12 cellular contexts compared by ENCODE assay signal in the genomic region with DNA sequence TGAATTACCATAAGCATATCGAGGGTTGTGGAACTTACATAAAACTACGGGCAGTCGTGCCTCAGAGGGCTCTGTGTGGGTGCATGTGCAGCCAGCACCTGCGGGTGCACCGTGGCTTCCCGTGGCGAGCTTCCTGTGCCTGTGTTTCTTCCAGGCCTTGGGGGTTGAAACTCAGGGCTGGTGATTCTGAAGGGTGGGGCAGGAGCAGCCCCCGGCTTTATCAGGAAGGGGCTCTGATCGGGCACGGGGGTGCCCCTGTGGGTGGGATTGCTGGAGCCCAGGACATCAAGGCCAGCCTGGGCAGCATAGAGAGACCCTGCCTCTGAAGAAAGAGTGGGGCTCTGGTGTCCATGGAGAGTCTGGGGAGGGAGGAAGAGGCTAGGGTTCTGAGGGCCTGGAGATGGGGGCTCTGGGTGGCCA. TPM values are rescaled to one million over a fixed set of nuclear protein-coding genes. Genes with fewer than 3 reads are reported as not detected.
DNase-seq lines count a peak whose midpoint lies in the region; ATAC-seq and TF ChIP-seq lines count a peak whose summit lies in the region.
"Had no signal": no experiment of that assay in that cellular context is flagged by ENCODE, and none has a peak within 500 bp of the region (broad histone marks: within the 10 kb centered on the region; RNA-seq: fewer than 3 reads in every experiment).

No MANE protein-coding gene starts in this region.

- no peaks in the 10 kb centered on the region for H3K9me3 Mint-ChIP-seq in CD8-positive, alpha-beta T cell
- H3K9me3 Mint-ChIP-seq: effector memory CD8-positive, alpha-beta T cell; memory B cell had no signal

- POLR2A ChIA-PET in CD8-positive, alpha-beta T cell (lab: Charles Lee), result no interaction called here

- no peak overlapping the region for H3K27ac ChIP-seq in CD8-positive, alpha-beta T cell (ENCODE audit: low read depth, low read length)
- H3K27ac ChIP-seq in WERI-Rb-1 (no peak overlapping the region), psoas muscle (no peak overlapping the region)

- H3K4me3 Mint-ChIP-seq in CD8-positive, alpha-beta T cell, result peak overlapping the region; percentile 20
- H3K4me3 Mint-ChIP-seq: effector memory CD8-positive, alpha-beta T cell; memory B cell had no signal

- H3K4me3 ChIP-seq in CD8-positive, alpha-beta T cell (ENCODE audit: low read depth, low read length), result no peak overlapping the region
- H3K4me3 ChIP-seq in WERI-Rb-1 (ENCODE audit: low read depth, low read length), result no peak overlapping the region
- H3K4me3 ChIP-seq in psoas muscle, result no peak overlapping the region
- H3K4me3 ChIP-seq: skin epidermis had no signal

- H3K27ac Mint-ChIP-seq in CD8-positive, alpha-beta T cell, result no peak overlapping the region
- H3K27ac Mint-ChIP-seq: memory B cell had no signal

- TF ChIP-seq CTCF in CD8-positive, alpha-beta T cell (IDR thresholded peaks at IDR 0.05), result no peak
- TF ChIP-seq CTCF in WERI-Rb-1 (IDR thresholded peaks at IDR 0.05; ENCODE audit: low read depth, low read length), result no peak
- no peak for TF ChIP-seq CTCF in psoas muscle (IDR thresholded peaks at IDR 0.05)

- H3K27me3 Mint-ChIP-seq in CD8-positive, alpha-beta T cell (ENCODE audit: low read depth), result no peaks in the 10 kb centered on the region
- H3K27me3 Mint-ChIP-seq: effector memory CD8-positive, alpha-beta T cell; memory B cell had no signal

- ATAC-seq in CD8-positive, alpha-beta T cell, result peak; percentile 44
- peak in 3 of 4 donors; percentile 11 to 33 (median 24) for ATAC-seq in psoas muscle
- no peak for ATAC-seq in HG03175 (IDR thresholded peaks at IDR 0.05; ENCODE audit: unreplicated experiment)
- ATAC-seq in GM19351 (IDR thresholded peaks at IDR 0.05; ENCODE audit: unreplicated experiment), result no peak
- no peak for ATAC-seq in GM18505 (IDR thresholded peaks at IDR 0.05; ENCODE audit: unreplicated experiment)
- ATAC-seq: effector memory CD8-positive, alpha-beta T cell had no signal

- TF ChIP-seq POLR2A in GM18505 (IDR thresholded peaks at IDR 0.05; ENCODE audit: borderline replicate concordance, extremely low read depth, insufficient read depth, insufficient read length), result no peak

- no peaks in the 10 kb centered on the region for H3K27me3 ChIP-seq in CD8-positive, alpha-beta T cell (ENCODE audit: insufficient read depth, low read length)
- no peaks in the 10 kb centered on the region for H3K27me3 ChIP-seq in WERI-Rb-1 (ENCODE audit: insufficient read depth, low read depth, severe bottlenecking)
- H3K27me3 ChIP-seq in psoas muscle (ENCODE audit: insufficient read depth in 3 of 3, low read length in 2 of 3), result no peaks in the 10 kb centered on the region

- peak in 1 of 7 experiments; percentile 1 for DNase-seq in CD8-positive, alpha-beta T cell
- DNase-seq in WERI-Rb-1 (peak; percentile 12), cardiac septum (ENCODE audit: low spot score) (peak; percentile 46), psoas muscle (peak in 1 of 2 donors; percentile 40), NCI-H748 (lab: John Stamatoyannopoulos, UW; ENCODE audit: unreplicated experiment) (no peak)
- DNase-seq: activated CD4-positive, alpha-beta T cell treated with anti-CD3 and anti-CD28 coated beads for 1 hour; effector memory CD8-positive, alpha-beta T cell had no signal

- peaks cover 21% of the 10 kb centered on the region for H3K4me1 Mint-ChIP-seq in CD8-positive, alpha-beta T cell (ENCODE audit: low read depth)

- CTCF ChIA-PET in CD8-positive, alpha-beta T cell (lab: Charles Lee), result interaction anchor here (1.3 kb wide), 1 partner anchor 15 kb away, joined by 3 read pairs; no protein-coding TSS in a partner anchor

- 71 to 85% (median 76%) methylated on average over 10 of the region's 10 CpGs for WGBS in psoas muscle, 3 donors

- intact Hi-C loops in CD8-positive, alpha-beta T cell (cut with DNase I, micrococcal nuclease), result no loop called here
- intact Hi-C loops in cardiac septum (cut with DNase I) (no loop called here), psoas muscle (cut with DNase I) (no loop called here)

- no peaks in the 10 kb centered on the region for H3K36me3 ChIP-seq in CD8-positive, alpha-beta T cell (ENCODE audit: insufficient read depth, low read length)
- peaks cover 13% of the 10 kb centered on the region for H3K36me3 ChIP-seq in WERI-Rb-1
- no peaks in the 10 kb centered on the region for H3K36me3 ChIP-seq in psoas muscle (ENCODE audit: insufficient read depth in 1 of 2, low read depth in 1 of 2)

- H3K36me3 Mint-ChIP-seq in CD8-positive, alpha-beta T cell, result peaks cover 5% of the 10 kb centered on the region

- H3K4me1 ChIP-seq in CD8-positive, alpha-beta T cell (ENCODE audit: insufficient read depth, low read length), result peaks cover 15% of the 10 kb centered on the region
- H3K4me1 ChIP-seq in psoas muscle, result peaks cover 4% of the 10 kb centered on the region

- H3K9me3 ChIP-seq in CD8-positive, alpha-beta T cell (ENCODE audit: low read length), result no peaks in the 10 kb centered on the region
- peaks cover 5% of the 10 kb centered on the region for H3K9me3 ChIP-seq in WERI-Rb-1 (ENCODE audit: severe bottlenecking)
- H3K9me3 ChIP-seq in psoas muscle, result no peaks in the 10 kb centered on the region

RNA-seq across cellular contexts. Expression of gene ATP4B, which starts 11.1 kb away (rescaled TPM):
- total RNA-seq in CD8-positive, alpha-beta T cell, result not detected
- total RNA-seq in cardiac septum, result not detected
- total RNA-seq in psoas muscle, result not detected
- polyA plus RNA-seq in psoas muscle, result under 1 TPM in 1 of 3 donors, not detected in 2; 0.04 TPM

RNA-seq across cellular contexts. Expression of gene GRK1, which starts 20.1 kb away (rescaled TPM):
- total RNA-seq in CD8-positive, alpha-beta T cell, result not detected
- total RNA-seq in cardiac septum, result 0.48 TPM
- under 1 TPM in 1 of 4 donors, not detected in 3; 0.10 TPM for total RNA-seq in psoas muscle
- polyA plus RNA-seq in psoas muscle, result not detected

Comparison
In these comparisons a context has a peak if more than half of its experiments do, and no peak if none do; other contexts are left out.
1. ATAC-seq: peak in CD8-positive, alpha-beta T cell (single experiment) and psoas muscle (3 of 4); none in HG03175 (single experiment), GM19351 (single experiment) and GM18505 (single experiment).